Comparison of ENCODE assay signal across 9 cellular contexts in the genomic region with DNA sequence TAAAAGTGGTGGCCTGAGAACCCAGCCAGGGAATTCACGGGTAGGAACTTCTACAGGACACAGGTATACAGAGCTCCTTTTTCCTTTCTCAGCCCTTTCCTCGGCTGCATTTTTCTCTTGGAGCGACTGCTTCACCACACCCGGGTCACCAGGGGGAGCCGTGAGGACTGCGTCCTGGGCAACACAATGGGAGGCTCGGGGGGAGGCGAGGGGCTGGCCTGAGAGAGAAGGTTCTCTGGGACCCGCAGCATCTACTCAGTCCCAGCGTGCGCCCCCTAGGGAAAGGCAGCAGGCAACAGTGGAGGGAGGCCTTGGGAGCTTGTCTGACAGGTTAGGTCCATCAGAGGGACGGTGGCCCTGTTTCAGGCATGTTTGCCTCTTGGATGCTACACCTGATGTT. TPM values are rescaled to one million over a fixed set of nuclear protein-coding genes. Genes with fewer than 3 reads are reported as not detected.
DNase-seq lines count a peak whose midpoint lies in the region; TF ChIP-seq lines count a peak whose summit lies in the region.
"Not testable (repeated sequence)": the region's sequence is repeated elsewhere in the genome, so short reads cannot be mapped to it uniquely, and the experiment has no call there.
"Had no signal": no experiment of that assay in that cellular context is flagged by ENCODE, and none has a peak within 500 bp of the region (broad histone marks: within the 10 kb centered on the region; RNA-seq: fewer than 3 reads in every experiment).

No MANE protein-coding gene starts in this region.

- TF ChIP-seq POLR2A in adrenal gland (IDR thresholded peaks at IDR 0.05): not testable (repeated sequence)

- TF ChIP-seq CTCF in adrenal gland (IDR thresholded peaks at IDR 0.05): peak in 5 of 6 experiments; percentile 12 to 30 (median 26)
- peak; percentile 54 for TF ChIP-seq CTCF in fibroblast of pulmonary artery (IDR thresholded peaks at IDR 0.05; ENCODE audit: low read length, missing control alignments)
- TF ChIP-seq CTCF in liver (IDR thresholded peaks at IDR 0.05; ENCODE audit: low read depth, low read length, missing input control): peak; percentile 17

- WGBS in adrenal gland, 4 donors: 29 to 44% (median 41%) methylated on average over 4 to 12 of the region's 12 CpGs
- 61% methylated on average over 12 of the region's 12 CpGs for WGBS in liver

- not testable (repeated sequence) for H3K36me3 ChIP-seq in HAP-1 (replicated peaks); adrenal gland (replicated peaks in 1 of 2); liver (ENCODE audit: control insufficient read depth in 4 of 4, insufficient read depth in 3 of 4, low read depth in 1 of 4, low read length in 3 of 4)

- in situ Hi-C loops in HAP-1 (cut with MboI; ENCODE audit: low sequenced_read_pairs); SK-MEL-5 (cut with HindIII; ENCODE audit: low pct_unique_long_range_greater_than_20kb, low sequenced_read_pairs): not testable (repeated sequence)

- not testable (repeated sequence) for H3K9me3 ChIP-seq in HAP-1; adrenal gland (replicated peaks in 1 of 3); liver (ENCODE audit: control insufficient read depth in 4 of 4, low read length in 3 of 4)

- DNase-seq in COR-L47 (lab: John Stamatoyannopoulos, UW) (peak; percentile 68), HAP-1 (ENCODE audit: low spot score in 2 of 2) (peak; percentile 67 to 95), NCI-H1930 (lab: John Stamatoyannopoulos, UW) (peak; percentile 68 to 83), SK-MEL-5 (ENCODE audit: low read depth, low spot score) (peak; percentile 87), adrenal gland (peak in 5 of 7 donors; percentile 17 to 60 (median 25)), fibroblast of pulmonary artery (ENCODE audit: low read depth) (peak; percentile 60)
- DNase-seq in stimulated activated CD4-positive, alpha-beta T cell treated with anti-CD3 and anti-CD28 coated beads, Interleukin-15, amount 100 ng/mL, for 24 hours: peak; percentile 26

- intact Hi-C loops in adrenal gland (cut with DNase I): not testable (repeated sequence)

- not testable (repeated sequence) for H3K4me1 ChIP-seq in HAP-1; adrenal gland (replicated peaks in 1 of 2); liver (ENCODE audit: control insufficient read depth in 4 of 4, insufficient read depth in 4 of 4, low read length in 3 of 4)

- peak in 1 of 2 donors; percentile 37 for TF ChIP-seq RAD21 in liver (IDR thresholded peaks at IDR 0.05)

- not testable (repeated sequence) for H3K27me3 ChIP-seq in HAP-1 (ENCODE audit: low read depth); adrenal gland; liver (ENCODE audit: control insufficient read depth in 4 of 4, insufficient read depth in 4 of 4, low read length in 3 of 4)

- H3K27ac ChIP-seq in adrenal gland; liver (ENCODE audit: low read depth in 1 of 2, low read length in 2 of 2): not testable (repeated sequence)

- H3K4me3 ChIP-seq in HAP-1; adrenal gland; fibroblast of pulmonary artery (replicated peaks; ENCODE audit: low read depth, low read length); liver (ENCODE audit: low read depth in 1 of 3, low read length in 3 of 3): not testable (repeated sequence)

- H3K9ac ChIP-seq in liver (ENCODE audit: low read depth in 1 of 2, low read length in 2 of 2): not testable (repeated sequence)

RNA-seq across cellular contexts. Expression of gene RABL2B, which starts 8.3 kb away (rescaled TPM):
- total RNA-seq in SK-MEL-5 (2014; rRNA removed; shearing (Covaris generic)): 16.8 and 18.6 TPM in 2 replicates
- 28.1 and 28.8 TPM in 2 replicates for polyA plus RNA-seq in SK-MEL-5 (2015; cell fraction: cytosol; rRNA removed)
- 78.1 and 79.7 TPM in 2 replicates for polyA plus RNA-seq in SK-MEL-5 (2015; cell fraction: nucleus; rRNA removed)
- total RNA-seq in adrenal gland (10 to 100 TPM; 10.1 to 31.5 (median 15.8) TPM), liver (1 to 10 TPM; 4.2 to 4.5 TPM)
- polyA plus RNA-seq in adrenal gland (10 to 100 TPM; 16.7 to 33.9 (median 18.8) TPM), liver (1 to 10 TPM; 6.5 to 6.7 TPM)

RNA-seq across cellular contexts. Expression of gene ACR, which starts 37.1 kb away (rescaled TPM):
- total RNA-seq in SK-MEL-5 (2014; rRNA removed; shearing (Covaris generic)): not detected in 2 replicates
- polyA plus RNA-seq in SK-MEL-5 (2015; cell fraction: cytosol; rRNA removed): not detected in 2 replicates
- not detected in 2 replicates for polyA plus RNA-seq in SK-MEL-5 (2015; cell fraction: nucleus; rRNA removed)
- total RNA-seq in adrenal gland: 1 to 10 TPM in 1 of 8 donors, under 1 TPM in 4, not detected in 3; 0.28 to 1.3 (median 0.46) TPM
- polyA plus RNA-seq in adrenal gland: 1 to 10 TPM in 1 of 3 donors, under 1 TPM in 2; 0.13 to 1.5 (median 0.61) TPM
- total RNA-seq in liver: under 1 TPM; 0.09 to 0.17 TPM
- polyA plus RNA-seq in liver: under 1 TPM; 0.07 to 0.14 TPM
- total RNA-seq: frontal cortex had no signal

Comparison
In these comparisons a context has a peak if more than half of its experiments do, and no peak if none do; other contexts are left out.
1. DNase-seq: peak in every context shown above with its lines; median percentile 87 in SK-MEL-5; 81 in HAP-1; 76 in NCI-H1930; 68 in COR-L47; 60 in fibroblast of pulmonary artery; 26 in stimulated activated CD4-positive, alpha-beta T cell treated with anti-CD3 and anti-CD28 coated beads, Interleukin-15, amount 100 ng/mL, for 24 hours; 25 in adrenal gland.